In the genomic region with DNA sequence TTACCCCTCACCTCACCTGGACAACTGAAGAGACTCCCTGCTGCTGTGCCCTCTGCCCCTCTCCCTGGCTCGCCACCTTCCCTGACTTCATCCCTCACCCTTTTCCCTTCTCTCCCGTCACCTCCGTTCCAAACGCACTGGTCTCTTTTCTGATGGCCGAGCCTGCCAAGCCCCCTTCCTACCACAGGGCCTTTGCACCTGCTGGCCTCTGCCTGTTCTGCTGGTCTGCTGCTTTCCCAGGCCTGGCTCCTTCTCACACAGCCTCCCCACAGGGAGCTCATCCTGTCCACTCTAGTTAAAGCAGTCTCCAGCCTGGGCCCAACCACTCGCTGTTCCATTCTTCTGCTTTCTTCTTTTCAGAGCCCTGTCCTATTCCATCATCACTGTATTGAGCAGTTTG, we compare ENCODE assay signal across 14 cellular contexts. TPM values are rescaled to one million over a fixed set of nuclear protein-coding genes. Genes with fewer than 3 reads are reported as not detected.
DNase-seq lines count a peak whose midpoint lies in the region; TF ChIP-seq lines count a peak whose summit lies in the region.
"Had no signal": no experiment of that assay in that cellular context is flagged by ENCODE, and none has a peak within 500 bp of the region (broad histone marks: within the 10 kb centered on the region; RNA-seq: fewer than 3 reads in every experiment).

No MANE protein-coding gene starts in this region.

- H3K4me3 ChIP-seq in WERI-Rb-1 (ENCODE audit: low read depth, low read length), result no peak overlapping the region

- H3K27ac ChIP-seq in WERI-Rb-1 (peak overlapping the region; percentile 97), angular gyrus (ENCODE audit: low read depth, low read length) (peak overlapping the region; percentile 99), temporal lobe (ENCODE audit: low read depth, low read length) (peak overlapping the region; percentile 99)

- no peaks in the 10 kb centered on the region for H3K9me3 ChIP-seq in WERI-Rb-1 (ENCODE audit: severe bottlenecking)
- H3K9me3 ChIP-seq: BE2C had no signal

- no peaks in the 10 kb centered on the region for H3K27me3 ChIP-seq in WERI-Rb-1 (ENCODE audit: insufficient read depth, low read depth, severe bottlenecking)
- H3K27me3 ChIP-seq: BE2C had no signal

- H3K27me3 Mint-ChIP-seq in endothelial cell (ENCODE audit: unreplicated experiment), result peaks cover 4% of the 10 kb centered on the region
- H3K27me3 Mint-ChIP-seq: CD4-positive, alpha-beta memory T cell had no signal

- peak overlapping the region; percentile 61 for H3K27ac Mint-ChIP-seq in endothelial cell (ENCODE audit: unreplicated experiment)

- H3K4me1 Mint-ChIP-seq in endothelial cell (ENCODE audit: unreplicated experiment), result peaks cover 49% of the 10 kb centered on the region

- no peaks in the 10 kb centered on the region for H3K9me3 Mint-ChIP-seq in endothelial cell (ENCODE audit: unreplicated experiment)
- H3K9me3 Mint-ChIP-seq: CD4-positive, alpha-beta memory T cell had no signal

- TF ChIP-seq CTCF in WERI-Rb-1 (IDR thresholded peaks at IDR 0.05; ENCODE audit: low read depth, low read length) (no peak), endothelial cell (IDR thresholded peaks at IDR 0.05; ENCODE audit: unreplicated experiment) (no peak)

- no peak overlapping the region for H3K4me3 Mint-ChIP-seq in endothelial cell (ENCODE audit: unreplicated experiment)
- H3K4me3 Mint-ChIP-seq: CD4-positive, alpha-beta memory T cell had no signal

- H3K36me3 Mint-ChIP-seq in endothelial cell (ENCODE audit: low read depth, unreplicated experiment), result peaks cover 17% of the 10 kb centered on the region

- no peaks in the 10 kb centered on the region; the same call in 1 of the 2 replicates for H3K36me3 ChIP-seq in WERI-Rb-1

- no peak for DNase-seq in WERI-Rb-1
- DNase-seq in endothelial cell (ENCODE audit: low spot score), result no peak
- no peak for DNase-seq in activated gamma-delta T cell (lab: John Stamatoyannopoulos, UW)
- DNase-seq in SW480 (ENCODE audit: low spot score), result no peak
- DNase-seq in amygdala (lab: John Stamatoyannopoulos, UW), result no peak
- DNase-seq: BE2C; CD4-positive, alpha-beta memory T cell; DMS79; KG1; NCI-H1417 treated with DMSO at 0.1 percent for 48 hours; NCI-H2029; NCI-H2171 treated with DMSO at 0.1 percent for 48 hours had no signal

RNA-seq across cellular contexts. Expression of a gene that starts 34.6 kb away (rescaled TPM):
- total RNA-seq in endothelial cell (ENCODE audit: unreplicated experiment), result 27.4 TPM
- 18.9 TPM for total RNA-seq in temporal lobe
